ENCODE assay signal across 23 cellular contexts in genomic region chr19:32566246-32566830, GRCh38. TPM values are rescaled to one million over a fixed set of nuclear protein-coding genes. Genes with fewer than 3 reads are reported as not detected.
DNase-seq lines count a peak whose midpoint lies in the region; ATAC-seq and TF ChIP-seq lines count a peak whose summit lies in the region.
"Had no signal": no experiment of that assay in that cellular context is flagged by ENCODE, and none has a peak within 500 bp of the region (broad histone marks: within the 10 kb centered on the region; RNA-seq: fewer than 3 reads in every experiment).

No MANE protein-coding gene starts in this region.

- peak overlapping the region; percentile 6; the same call in 1 of the 2 replicates for H2AFZ ChIP-seq in PC-3 (ENCODE audit: low read length)

- H3K36me3 Mint-ChIP-seq in HFFc6 (ENCODE audit: low read depth) = no peaks in the 10 kb centered on the region
- H3K36me3 Mint-ChIP-seq in activated T-helper 2 cell treated with anti-CD3 and anti-CD28 coated beads, Interferon-gamma antibody, Interleukin-2, Interleukin-4, amounts not matched to agents 10 μg/mL and 5 μg/mL and 100 μg/mL, durations not matched to agents 14 hours and 24 hours and 36 hours (ENCODE audit: low read depth) = no peaks in the 10 kb centered on the region
- no peaks in the 10 kb centered on the region for H3K36me3 Mint-ChIP-seq in activated naive CD4-positive, alpha-beta T cell treated with anti-CD3 and anti-CD28 coated beads, Interleukin-2, amount 10 ng/mL, durations not matched to agents 7 days and 5 days
- H3K36me3 Mint-ChIP-seq: activated naive CD8-positive, alpha-beta T cell treated with anti-CD3 and anti-CD28 coated beads, Interleukin-2, amount 10 ng/mL, durations not matched to agents 7 days and 5 days; CD4-positive, CD25-positive, alpha-beta regulatory T cell had no signal

- H3K27me3 ChIP-seq in PC-3 (ENCODE audit: low read length) = no peaks in the 10 kb centered on the region

- POLR2A ChIA-PET in PC-3 (lab: Charles Lee; ENCODE audit: unreplicated experiment) = no interaction called here

- H3F3A ChIP-seq in PC-3 (ENCODE audit: low read length, unreplicated experiment) = no peaks in the 10 kb centered on the region

- DNase-seq in AG10803 (ENCODE audit: low read depth) (peak; percentile 55), HFFc6 (peak; percentile 19), PC-3 (no peak), foreskin fibroblast (peak; percentile 37 to 65)
- no peak for DNase-seq in activated T-helper 2 cell treated with anti-CD3 and anti-CD28 coated beads, Interferon-gamma antibody, Interleukin-2, Interleukin-4, amounts not matched to agents 10 μg/mL and 5 μg/mL and 100 μg/mL, durations not matched to agents 14 hours and 24 hours and 36 hours (ENCODE audit: low spot score)
- DNase-seq in effector CD8-positive, alpha-beta T cell (lab: John Stamatoyannopoulos, UW) = no peak
- no peak for DNase-seq in activated naive CD4-positive, alpha-beta T cell treated with anti-CD3 and anti-CD28 coated beads, Interleukin-2, amount 10 ng/mL, durations not matched to agents 7 days and 5 days
- DNase-seq: ACHN; activated CD4-positive, alpha-beta T cell treated with anti-CD3 and anti-CD28 coated beads for 1 hour; activated naive CD8-positive, alpha-beta T cell treated with anti-CD3 and anti-CD28 coated beads, Interleukin-2, amount 10 ng/mL, durations not matched to agents 7 days and 5 days; CD4-positive, CD25-positive, alpha-beta regulatory T cell; dermis blood vessel endothelial cell; DMS153; NCI-H1048; NCI-H748 treated with DMSO at 0.1 percent for 48 hours; SK-N-SH; stimulated activated CD4-positive, alpha-beta T cell treated with anti-CD3 and anti-CD28 coated beads, Interleukin-15, amount 100 ng/mL, for 24 hours; T1000 had no signal

- no peak overlapping the region for H3K4me3 Mint-ChIP-seq in HFFc6
- no peak overlapping the region for H3K4me3 Mint-ChIP-seq in activated T-helper 2 cell treated with anti-CD3 and anti-CD28 coated beads, Interferon-gamma antibody, Interleukin-2, Interleukin-4, amounts not matched to agents 10 μg/mL and 5 μg/mL and 100 μg/mL, durations not matched to agents 14 hours and 24 hours and 36 hours (ENCODE audit: low read depth)
- H3K4me3 Mint-ChIP-seq in activated naive CD4-positive, alpha-beta T cell treated with anti-CD3 and anti-CD28 coated beads, Interleukin-2, amount 10 ng/mL, durations not matched to agents 7 days and 5 days = no peak overlapping the region
- H3K4me3 Mint-ChIP-seq: activated naive CD8-positive, alpha-beta T cell treated with anti-CD3 and anti-CD28 coated beads, Interleukin-2, amount 10 ng/mL, durations not matched to agents 7 days and 5 days; CD4-positive, CD25-positive, alpha-beta regulatory T cell had no signal

- H3K4me1 Mint-ChIP-seq in HFFc6 (ENCODE audit: low read depth) = peaks cover 15% of the 10 kb centered on the region; the same call in 1 of the 2 replicates
- H3K4me1 Mint-ChIP-seq in activated T-helper 2 cell treated with anti-CD3 and anti-CD28 coated beads, Interferon-gamma antibody, Interleukin-2, Interleukin-4, amounts not matched to agents 10 μg/mL and 5 μg/mL and 100 μg/mL, durations not matched to agents 14 hours and 24 hours and 36 hours (ENCODE audit: low read depth) = peaks cover 2% of the 10 kb centered on the region
- peaks cover 12% of the 10 kb centered on the region for H3K4me1 Mint-ChIP-seq in activated naive CD4-positive, alpha-beta T cell treated with anti-CD3 and anti-CD28 coated beads, Interleukin-2, amount 10 ng/mL, durations not matched to agents 7 days and 5 days

- intact Hi-C loops in PC-3 (cut with micrococcal nuclease) = loop anchor here (10.0 kb wide), 1 partner anchor 242 kb away; no protein-coding TSS in a partner anchor
- intact Hi-C loops in activated T-helper 2 cell treated with anti-CD3 and anti-CD28 coated beads, Interferon-gamma antibody, Interleukin-2, Interleukin-4, amounts not matched to agents 10 μg/mL and 5 μg/mL and 100 μg/mL, durations not matched to agents 14 hours and 24 hours and 36 hours (cut with micrococcal nuclease) = no loop called here

- no peak overlapping the region for H3K27ac ChIP-seq in PC-3 (ENCODE audit: low read length)
- H3K27ac ChIP-seq: neutrophil had no signal

- no peak overlapping the region for H3K4me2 ChIP-seq in PC-3 (ENCODE audit: low read length)
- H3K4me2 ChIP-seq: SK-N-SH had no signal

- no TSS peak for BruUV-seq in PC-3 (replicated peaks; lab: Mats Ljungman, UMichigan)

- TF ChIP-seq CTCF in AG10803 (conservative IDR thresholded peaks at IDR 0.05; ENCODE audit: low read length) (no peak), HFFc6 (IDR thresholded peaks at IDR 0.05) (no peak), PC-3 (conservative IDR thresholded peaks at IDR 0.05; ENCODE audit: low read depth, low read length) (no peak), foreskin fibroblast (IDR thresholded peaks at IDR 0.05; ENCODE audit: low read depth, low read length) (no peak)

- ATAC-seq in PC-3 = no peak
- ATAC-seq in activated CD4-positive, CD25-positive, alpha-beta regulatory T cell treated with anti-CD3 and anti-CD28 coated beads, Interleukin-2, amount 50 U/mL, for 24 hours = no peak
- ATAC-seq: HCT116, K562, Panc1 had no signal

- CTCF ChIA-PET in PC-3 (lab: Charles Lee) = no interaction called here
- CTCF ChIA-PET in activated naive CD4-positive, alpha-beta T cell treated with anti-CD3 and anti-CD28 coated beads, Interleukin-2, amount 10 ng/mL, durations not matched to agents 7 days and 5 days (lab: Charles Lee) = interaction anchor here (0.5 to 2.4 kb wide), 2 partner anchors 102 to 225 kb away, joined by 3 to 9 read pairs; no protein-coding TSS in a partner anchor

- no peaks in the 10 kb centered on the region for H3K79me2 ChIP-seq in PC-3 (ENCODE audit: low read length)

- H3K9me2 ChIP-seq in PC-3 (replicated peaks; ENCODE audit: low read length) = no peaks in the 10 kb centered on the region
- H3K9me2 ChIP-seq: SK-N-SH had no signal

- H3K27me3 Mint-ChIP-seq in HFFc6 (ENCODE audit: insufficient read depth) = peaks cover 12% of the 10 kb centered on the region
- H3K27me3 Mint-ChIP-seq in activated T-helper 2 cell treated with anti-CD3 and anti-CD28 coated beads, Interferon-gamma antibody, Interleukin-2, Interleukin-4, amounts not matched to agents 10 μg/mL and 5 μg/mL and 100 μg/mL, durations not matched to agents 14 hours and 24 hours and 36 hours (ENCODE audit: low read depth) = peaks cover 9% of the 10 kb centered on the region
- peaks cover 25% of the 10 kb centered on the region for H3K27me3 Mint-ChIP-seq in activated naive CD4-positive, alpha-beta T cell treated with anti-CD3 and anti-CD28 coated beads, Interleukin-2, amount 10 ng/mL, durations not matched to agents 7 days and 5 days

- no peak overlapping the region for H3K4me3 ChIP-seq in AG10803 (ENCODE audit: low read length)
- H3K4me3 ChIP-seq in PC-3 (ENCODE audit: low read length) = no peak overlapping the region
- H3K4me3 ChIP-seq in foreskin fibroblast (ENCODE audit: low read depth in 1 of 2, low read length in 2 of 2) = no peak overlapping the region
- H3K4me3 ChIP-seq: K562 had no signal

- H3K4me1 ChIP-seq in PC-3 (ENCODE audit: insufficient read depth, low read length) = no peaks in the 10 kb centered on the region

- no peaks in the 10 kb centered on the region for H4K20me1 ChIP-seq in PC-3 (ENCODE audit: low read length)

- no peaks in the 10 kb centered on the region for H3K36me3 ChIP-seq in PC-3 (ENCODE audit: low read depth, low read length)
- H3K36me3 ChIP-seq: neutrophil had no signal

- no peaks in the 10 kb centered on the region for H3K9me3 ChIP-seq in PC-3 (ENCODE audit: low read length)
- H3K9me3 ChIP-seq: neutrophil, SK-N-SH had no signal

- H3K9me3 Mint-ChIP-seq in HFFc6 = no peaks in the 10 kb centered on the region
- H3K9me3 Mint-ChIP-seq in activated T-helper 2 cell treated with anti-CD3 and anti-CD28 coated beads, Interferon-gamma antibody, Interleukin-2, Interleukin-4, amounts not matched to agents 10 μg/mL and 5 μg/mL and 100 μg/mL, durations not matched to agents 14 hours and 24 hours and 36 hours = no peaks in the 10 kb centered on the region
- no peaks in the 10 kb centered on the region for H3K9me3 Mint-ChIP-seq in activated naive CD4-positive, alpha-beta T cell treated with anti-CD3 and anti-CD28 coated beads, Interleukin-2, amount 10 ng/mL, durations not matched to agents 7 days and 5 days
- H3K9me3 Mint-ChIP-seq: activated naive CD8-positive, alpha-beta T cell treated with anti-CD3 and anti-CD28 coated beads, Interleukin-2, amount 10 ng/mL, durations not matched to agents 7 days and 5 days had no signal

- H3K27ac Mint-ChIP-seq in HFFc6 = no peak overlapping the region
- no peak overlapping the region for H3K27ac Mint-ChIP-seq in activated T-helper 2 cell treated with anti-CD3 and anti-CD28 coated beads, Interferon-gamma antibody, Interleukin-2, Interleukin-4, amounts not matched to agents 10 μg/mL and 5 μg/mL and 100 μg/mL, durations not matched to agents 14 hours and 24 hours and 36 hours
- no peak overlapping the region for H3K27ac Mint-ChIP-seq in activated naive CD4-positive, alpha-beta T cell treated with anti-CD3 and anti-CD28 coated beads, Interleukin-2, amount 10 ng/mL, durations not matched to agents 7 days and 5 days
- H3K27ac Mint-ChIP-seq: activated naive CD8-positive, alpha-beta T cell treated with anti-CD3 and anti-CD28 coated beads, Interleukin-2, amount 10 ng/mL, durations not matched to agents 7 days and 5 days had no signal

- no peak overlapping the region for H3K9ac ChIP-seq in PC-3 (ENCODE audit: low read length)
- H3K9ac ChIP-seq: SK-N-SH had no signal

RNA-seq across cellular contexts. Expression of gene PDCD5, which starts 14.7 kb away (rescaled TPM):
- total RNA-seq in HFFc6 (2021; fragmentation: NEBNext Ultra II Directional; extraction: Animal tissue kit (Norgen Biotek cat#: 25700)) = 100 to 1,000 TPM; 146 to 196 (median 174) TPM
- 165 and 203 TPM in 2 replicates for total RNA-seq in PC-3 (2014; rRNA removed)
- 207 and 216 TPM in 2 replicates for total RNA-seq in activated T-helper 2 cell treated with anti-CD3 and anti-CD28 coated beads, Interferon-gamma antibody, Interleukin-2, Interleukin-4, amounts not matched to agents 10 μg/mL and 5 μg/mL and 100 μg/mL, durations not matched to agents 14 hours and 24 hours and 36 hours

Comparison
In these comparisons a context has a peak if more than half of its experiments do, and no peak if none do; other contexts are left out.
1. DNase-seq: peak in AG10803 (single experiment), HFFc6 (single experiment) and foreskin fibroblast (2 of 2); none in PC-3 (single experiment), activated T-helper 2 cell treated with anti-CD3 and anti-CD28 coated beads, Interferon-gamma antibody, Interleukin-2, Interleukin-4, amounts not matched to agents 10 μg/mL and 5 μg/mL and 100 μg/mL, durations not matched to agents 14 hours and 24 hours and 36 hours (single experiment), effector CD8-positive, alpha-beta T cell (single experiment) and activated naive CD4-positive, alpha-beta T cell treated with anti-CD3 and anti-CD28 coated beads, Interleukin-2, amount 10 ng/mL, durations not matched to agents 7 days and 5 days (single experiment).